8 cellular contexts compared by ENCODE assay signal in genomic region chr7:134690016-134690415, GRCh38. TPM values are rescaled to one million over a fixed set of nuclear protein-coding genes. Genes with fewer than 3 reads are reported as not detected.
DNase-seq lines count a peak whose midpoint lies in the region; ATAC-seq and TF ChIP-seq lines count a peak whose summit lies in the region.

No MANE protein-coding gene starts in this region.

- in situ Hi-C loops in mammary epithelial cell (cut with MboI; ENCODE audit: low sequenced_read_pairs in 2 of 2) = loop anchor here in 1 of 2 donors (25.0 kb wide), 1 partner anchor 247 kb away; no protein-coding TSS in a partner anchor

- peak; percentile 32 to 50 for TF ChIP-seq CTCF in mammary epithelial cell (conservative IDR thresholded peaks at IDR 0.05 in 1 of 2, IDR thresholded peaks at IDR 0.05 in 1 of 2; ENCODE audit: extremely low read depth in 1 of 2, insufficient read depth in 1 of 2, low read depth in 1 of 2, low read length in 2 of 2)

- H3K4me1 ChIP-seq in mammary epithelial cell (ENCODE audit: insufficient read depth, low read length) = peaks cover 39% of the 10 kb centered on the region

- dilution Hi-C loops in mammary epithelial cell (cut with HindIII; ENCODE audit: low sequenced_read_pairs) = no loop called here

- peak overlapping the region; percentile 86 for H2AFZ ChIP-seq in mammary epithelial cell (ENCODE audit: low read depth, low read length)

- no peaks in the 10 kb centered on the region for H4K20me1 ChIP-seq in mammary epithelial cell (ENCODE audit: insufficient read depth, low read length)

- H3K4me2 ChIP-seq in mammary epithelial cell (ENCODE audit: insufficient read depth, low read depth, low read length) = peak overlapping the region; percentile 44

- DNase-seq in A172 (ENCODE audit: low spot score) = peak; percentile 28
- DNase-seq in HT1080 (ENCODE audit: low read depth) = peak; percentile 29
- no peak for DNase-seq in mammary epithelial cell
- DNase-seq in lung microvascular endothelial cell (ENCODE audit: low read depth in 2 of 2) = peak; percentile 42 to 76
- DNase-seq in activated naive CD4-positive, alpha-beta T cell (lab: John Stamatoyannopoulos, UW) = no peak
- DNase-seq in NCI-H1105 (lab: John Stamatoyannopoulos, UW) = no peak

- no peak overlapping the region for H3K4me3 ChIP-seq in mammary epithelial cell (replicated peaks in 1 of 3; ENCODE audit: insufficient read depth in 1 of 3, low read depth in 2 of 3, low read length in 3 of 3)

- intact Hi-C loops in mammary epithelial cell (cut with micrococcal nuclease) = loop anchor here (1.0 to 5.0 kb wide), 6 partner anchors 65 to 642 kb away; partner anchors contain the start of gene CYREN

- no peaks in the 10 kb centered on the region for H3K79me2 ChIP-seq in mammary epithelial cell (ENCODE audit: insufficient read depth, low read length)

- H3K36me3 ChIP-seq in mammary epithelial cell (ENCODE audit: insufficient read depth, low read length) = no peaks in the 10 kb centered on the region

- no peaks in the 10 kb centered on the region for H3K27me3 ChIP-seq in mammary epithelial cell (ENCODE audit: insufficient read depth, low read length)

- CTCF ChIA-PET in mammary epithelial cell (lab: Charles Lee; ENCODE audit: low non-redundant PET) = interaction anchor here (0.6 to 0.8 kb wide), 3 partner anchors 35 to 645 kb away, joined by 3 to 6 read pairs (median 3); no protein-coding TSS in a partner anchor

- H3K9me3 ChIP-seq in mammary epithelial cell (replicated peaks; ENCODE audit: insufficient read depth, low read length) = no peaks in the 10 kb centered on the region

- no peak for ATAC-seq in HG02623 (IDR thresholded peaks at IDR 0.05; ENCODE audit: unreplicated experiment)
- no peak for ATAC-seq in HG02763 (IDR thresholded peaks at IDR 0.05; ENCODE audit: unreplicated experiment)

- 29% methylated on average over 5 of the region's 5 CpGs for WGBS in mammary epithelial cell (ENCODE audit: low coverage, missing lambda C conversion rate)

- no peak overlapping the region for H3K27ac ChIP-seq in mammary epithelial cell (ENCODE audit: insufficient read depth, low read depth, low read length)

- no TSS peak for BruUV-seq in mammary epithelial cell (replicated peaks; lab: Mats Ljungman, UMichigan)

- H3K9ac ChIP-seq in mammary epithelial cell (ENCODE audit: insufficient read depth, low read length) = no peak overlapping the region

RNA-seq across cellular contexts. Expression of gene BPGM, which starts 43.4 kb away (rescaled TPM):
- 17.5 and 19.6 TPM in 2 replicates for total RNA-seq in A172 (2014; rRNA removed; shearing (Covaris generic))
- 8.7 and 9.4 TPM in 2 replicates for total RNA-seq in HT1080 (2014; rRNA removed; shearing (Covaris generic))
- 10.6 and 12.2 TPM in 2 replicates for polyA plus RNA-seq in HT1080 (2015; cell fraction: cytosol; rRNA removed)
- polyA plus RNA-seq in HT1080 (2015; cell fraction: nucleus; rRNA removed) = 4.1 and 6.1 TPM in 2 replicates
- total RNA-seq in mammary epithelial cell = 10 to 100 TPM; 21.3 to 55.2 TPM
- polyA plus RNA-seq in mammary epithelial cell = 15.1 TPM
- 5.8 TPM for polyA minus RNA-seq in mammary epithelial cell
- total RNA-seq in lung microvascular endothelial cell = 10.9 and 12.6 TPM in 2 replicates

Comparison
In these comparisons a context has a peak if more than half of its experiments do, and no peak if none do; other contexts are left out.
1. DNase-seq: peak in A172 (single experiment), HT1080 (single experiment) and lung microvascular endothelial cell (2 of 2); none in mammary epithelial cell (single experiment), activated naive CD4-positive, alpha-beta T cell (0 of 4) and NCI-H1105 (single experiment).